1 cellular context compared by ENCODE assay signal in the genomic region with DNA sequence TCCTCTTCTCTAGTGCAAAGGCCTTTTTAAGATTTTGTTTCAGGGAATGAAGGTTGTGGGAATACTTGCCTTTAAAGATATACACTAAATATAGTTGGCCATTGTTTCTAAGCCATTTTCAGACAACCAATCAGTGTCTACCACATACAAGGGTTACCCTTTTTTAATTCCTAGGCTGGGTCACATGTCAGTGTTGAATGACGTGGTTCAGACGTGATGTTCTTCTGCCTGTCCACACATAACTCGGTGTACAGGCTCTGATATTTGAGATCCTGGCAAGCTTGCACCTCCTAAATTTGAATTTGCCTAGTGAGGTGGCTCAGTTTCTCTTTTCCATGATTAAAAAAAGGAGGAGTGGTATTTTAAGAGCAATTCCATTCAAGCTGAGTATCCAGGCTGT.
TF ChIP-seq lines count a peak whose summit lies in the region.

No MANE protein-coding gene starts in this region.

TF ChIP-seq in GM12878, 131 proteins besides CTCF, POLR2A, EP300 and RAD21:
- TF ChIP-seq BACH1 (IDR thresholded peaks at IDR 0.05; ENCODE audit: borderline replicate concordance) (no peak), SIX5 (IDR thresholded peaks at IDR 0.05; ENCODE audit: low read depth, low read length, severe bottlenecking) (no peak), RB1 (IDR thresholded peaks at IDR 0.05; ENCODE audit: borderline replicate concordance) (no peak), ZBTB40 (IDR thresholded peaks at IDR 0.05; ENCODE audit: borderline replicate concordance) (no peak), NR2C1 (IDR thresholded peaks at IDR 0.05) (no peak), STAT1 (conservative IDR thresholded peaks at IDR 0.05) (no peak), HCFC1 (IDR thresholded peaks at IDR 0.05; ENCODE audit: low read length) (no peak), TARDBP (IDR thresholded peaks at IDR 0.05; ENCODE audit: borderline replicate concordance) (no peak), TCF12 (IDR thresholded peaks at IDR 0.05; ENCODE audit: low read depth, low read length) (no peak), NFXL1 (IDR thresholded peaks at IDR 0.05; ENCODE audit: borderline replicate concordance) (no peak), SPI1 (IDR thresholded peaks at IDR 0.05; ENCODE audit: borderline replicate concordance, insufficient read depth, low read depth, low read length) (no peak), ZZZ3 (IDR thresholded peaks at IDR 0.05; ENCODE audit: control insufficient read depth, insufficient read length, low read depth) (no peak), USF2 (IDR thresholded peaks at IDR 0.05; ENCODE audit: borderline replicate concordance, low read depth, low read length) (no peak), IKZF1 (conservative IDR thresholded peaks at IDR 0.05) (no peak), SIN3A (IDR thresholded peaks at IDR 0.05; ENCODE audit: low read depth, low read length) (no peak), NFIC (IDR thresholded peaks at IDR 0.05; ENCODE audit: low read depth, low read length) (no peak), PKNOX1 (IDR thresholded peaks at IDR 0.05) (no peak)
- TF ChIP-seq, protein P1, sequence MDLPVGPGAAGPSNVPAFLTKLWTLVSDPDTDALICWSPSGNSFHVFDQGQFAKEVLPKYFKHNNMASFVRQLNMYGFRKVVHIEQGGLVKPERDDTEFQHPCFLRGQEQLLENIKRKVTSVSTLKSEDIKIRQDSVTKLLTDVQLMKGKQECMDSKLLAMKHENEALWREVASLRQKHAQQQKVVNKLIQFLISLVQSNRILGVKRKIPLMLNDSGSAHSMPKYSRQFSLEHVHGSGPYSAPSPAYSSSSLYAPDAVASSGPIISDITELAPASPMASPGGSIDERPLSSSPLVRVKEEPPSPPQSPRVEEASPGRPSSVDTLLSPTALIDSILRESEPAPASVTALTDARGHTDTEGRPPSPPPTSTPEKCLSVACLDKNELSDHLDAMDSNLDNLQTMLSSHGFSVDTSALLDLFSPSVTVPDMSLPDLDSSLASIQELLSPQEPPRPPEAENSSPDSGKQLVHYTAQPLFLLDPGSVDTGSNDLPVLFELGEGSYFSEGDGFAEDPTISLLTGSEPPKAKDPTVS (IDR thresholded peaks at IDR 0.05; ENCODE audit: low read depth, low read length): no peak
TF ChIP-seq in GM12878: peak in this region for 0.
